22 cellular contexts compared by ENCODE assay signal in the genomic region with DNA sequence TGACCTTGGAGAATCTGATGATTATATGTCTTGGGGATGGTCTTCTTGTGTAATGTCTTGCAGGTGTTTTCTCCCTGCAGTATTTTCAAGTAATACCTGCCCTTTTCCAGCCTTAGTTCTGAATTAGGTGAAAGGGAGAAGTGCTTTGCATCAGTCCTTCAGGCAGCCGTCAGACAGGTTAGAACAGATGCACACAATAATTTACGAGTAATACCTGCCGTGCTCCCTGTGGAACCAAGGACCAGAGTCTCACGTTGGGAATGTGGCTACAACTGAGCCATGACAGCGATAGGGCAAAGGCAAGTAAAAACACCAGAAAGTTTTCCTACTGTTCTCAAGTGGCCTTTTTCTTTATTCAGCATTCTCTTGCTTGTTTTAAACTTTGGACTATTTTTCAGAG.
"Had no signal": no experiment of that assay in that cellular context is flagged by ENCODE, and none has a peak within 500 bp of the region (broad histone marks: within the 10 kb centered on the region; RNA-seq: fewer than 3 reads in every experiment).

No MANE protein-coding gene starts in this region.

- ATAC-seq: effector memory CD8-positive, alpha-beta T cell; mucosa of descending colon; natural killer cell treated with Interleukin-12 subunit alpha and Interleukin-12 subunit beta and Interleukin-15 and Interleukin-18, amount 100 ng/mL, for 72 hours; right lobe of liver; stimulated activated naive CD8-positive, alpha-beta T cell treated with anti-CD3 and anti-CD28 coated beads, Interleukin-15, amount 100 ng/mL, for 72 hours had no signal

- H3K4me3 ChIP-seq: coronary artery, esophagus muscularis mucosa, lung, mucosa of descending colon, right lobe of liver, thyroid gland had no signal

- H3K36me3 ChIP-seq: esophagus muscularis mucosa, right lobe of liver, thyroid gland had no signal

- H3K9me3 ChIP-seq: esophagus muscularis mucosa, mucosa of descending colon, right lobe of liver, thyroid gland had no signal

- DNase-seq: dermis blood vessel endothelial cell; effector memory CD8-positive, alpha-beta T cell; foreskin melanocyte; hypothalamus; immature natural killer cell; islet precursor cell; mesenchymal stem cell; mucosa of descending colon; naive B cell; right lobe of liver; small intestine; stimulated activated CD4-positive, alpha-beta T cell treated with anti-CD3 and anti-CD28 coated beads, Interleukin-15, amount 100 ng/mL, for 24 hours; stimulated activated CD4-positive, alpha-beta T cell treated with anti-CD3 and anti-CD28 coated beads, Interleukin-2, amount 100 ng/mL, for 48 hours; stimulated activated CD8-positive, alpha-beta memory T cell treated with anti-CD3 and anti-CD28 coated beads, Interleukin-4, amount 100 ng/mL, for 48 hours; stimulated activated naive CD4-positive, alpha-beta T cell; stimulated activated naive CD8-positive, alpha-beta T cell treated with anti-CD3 and anti-CD28 coated beads, Interleukin-15, amount 100 ng/mL, for 72 hours; thyroid gland had no signal

- H3K9ac ChIP-seq: parathyroid adenoma had no signal

- H3K27me3 ChIP-seq: esophagus muscularis mucosa, right lobe of liver, thyroid gland had no signal

- H3K27ac ChIP-seq: coronary artery, esophagus muscularis mucosa, parathyroid adenoma, right lobe of liver, thyroid gland had no signal

- H2AFZ ChIP-seq: parathyroid adenoma had no signal

- H3K4me1 ChIP-seq: esophagus muscularis mucosa, parathyroid adenoma, right lobe of liver, thyroid gland had no signal
